1 cellular context compared by ENCODE assay signal in the genomic region with DNA sequence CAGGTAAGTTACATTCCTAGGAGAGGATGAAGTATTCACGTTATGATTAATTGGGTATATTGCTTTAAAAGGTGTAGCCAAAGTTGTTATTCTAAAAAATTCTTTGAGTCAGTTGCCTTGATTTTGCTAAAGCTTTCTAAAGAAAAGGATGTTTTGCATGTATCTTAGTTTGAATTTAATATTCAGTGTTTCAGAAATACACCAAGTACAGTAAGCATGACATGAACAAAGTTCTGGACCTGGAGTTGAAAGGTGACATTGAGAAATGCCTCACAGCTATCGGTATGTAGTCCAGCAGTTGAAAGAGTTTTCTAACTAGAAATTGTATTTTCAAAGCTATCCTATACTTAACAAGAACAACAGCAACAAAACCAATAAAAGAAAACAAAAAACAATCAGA.
TF ChIP-seq lines count a peak whose summit lies in the region.

No MANE protein-coding gene starts in this region.

TF ChIP-seq in HEK293T, 16 proteins besides CTCF, POLR2A, EP300 and RAD21 (continued from another document):
- TF ChIP-seq FOXM1 (IDR thresholded peaks at IDR 0.05; ENCODE audit: borderline replicate concordance) (no peak), FOXA1 (IDR thresholded peaks at IDR 0.05) (no peak)
